9 cellular contexts compared by ENCODE assay signal in genomic region chr10:79826496-79827215, GRCh38. TPM values are rescaled to one million over a fixed set of nuclear protein-coding genes. Genes with fewer than 3 reads are reported as not detected.
DNase-seq lines count a peak whose midpoint lies in the region; ATAC-seq and TF ChIP-seq lines count a peak whose summit lies in the region.
"Not testable (repeated sequence)": the region's sequence is repeated elsewhere in the genome, so short reads cannot be mapped to it uniquely, and the experiment has no call there.
"Had no signal": no experiment of that assay in that cellular context is flagged by ENCODE, and none has a peak within 500 bp of the region (broad histone marks: within the 10 kb centered on the region; RNA-seq: fewer than 3 reads in every experiment).

NUTM2E (plus strand) TSS chr10:79826739; CDS start chr10:79841741, 15,002 bp downstream.

- intact Hi-C loops in natural killer cell (cut with micrococcal nuclease): not testable (repeated sequence)

- TF ChIP-seq CTCF in fibroblast of pulmonary artery (IDR thresholded peaks at IDR 0.05; ENCODE audit: low read length, missing control alignments); natural killer cell (IDR thresholded peaks at IDR 0.05): not testable (repeated sequence)

- H3K4me3 Mint-ChIP-seq in natural killer cell: peak within 1 kb of the TSS; percentile 98

- not testable (repeated sequence) for H3K36me3 Mint-ChIP-seq in natural killer cell

- DNase-seq in DMS79 treated with DMSO at 0.1 percent for 48 hours (lab: John Stamatoyannopoulos, UW): peak; percentile 31
- peak; percentile 32 for DNase-seq in HuH-7.5 (ENCODE audit: low spot score)
- DNase-seq in RPMI8226: peak; percentile 52
- DNase-seq in activated effector memory CD4-positive, alpha-beta T cell treated with Interleukin-2 at 50 U/mL for 16 hours: peak; percentile 74
- DNase-seq in fibroblast of pulmonary artery (ENCODE audit: low read depth): peak; percentile 74
- DNase-seq in natural killer cell: peak; percentile 68
- DNase-seq in stimulated activated CD8-positive, alpha-beta memory T cell treated with anti-CD3 and anti-CD28 coated beads, Interleukin-7, amount 100 ng/mL, for 24 hours (ENCODE audit: low read depth): peak; percentile 32

- not testable (repeated sequence) for H3K9me3 Mint-ChIP-seq in natural killer cell

- peak within 1 kb of the TSS; percentile 90 to 93 for H3K27ac Mint-ChIP-seq in natural killer cell

- peaks cover 20 to 21% of the 10 kb centered on the region in 2 donors for H3K4me1 Mint-ChIP-seq in natural killer cell

- peak within 1 kb of the TSS; percentile 56 for H3K4me3 ChIP-seq in fibroblast of pulmonary artery (replicated peaks; ENCODE audit: low read depth, low read length)

- ATAC-seq in GM21737 (IDR thresholded peaks at IDR 0.05; ENCODE audit: unreplicated experiment): peak; percentile 87
- ATAC-seq in natural killer cell: peak; percentile 83 to 97 (median 90)

- H3K27me3 Mint-ChIP-seq in natural killer cell (ENCODE audit: low read depth in 2 of 2): not testable (repeated sequence)

RNA-seq across cellular contexts. Expression of gene NUTM2E, which starts in this region (rescaled TPM):
- under 1 TPM in 2 of 3 donors, not detected in 1; 0.30 to 0.49 TPM for total RNA-seq in natural killer cell
- total RNA-seq: T-helper 1 cell treated with Interleukin-12 subunit alpha and Interleukin-12 subunit beta and Interleukin-4 antibody, amounts not matched to agents 30 ng/mL and 1 ng/mL, for 36 hours had no signal

Comparison
In these comparisons a context has a peak if more than half of its experiments do, and no peak if none do; other contexts are left out.
1. Peak in every context shown above with its lines: DNase-seq, ATAC-seq and H3K4me3 ChIP-seq.
2. Peak in DNase-seq and ATAC-seq in natural killer cell; RNA of the gene not detected or under 1 TPM.